8 cellular contexts compared by ENCODE assay signal in the genomic region with DNA sequence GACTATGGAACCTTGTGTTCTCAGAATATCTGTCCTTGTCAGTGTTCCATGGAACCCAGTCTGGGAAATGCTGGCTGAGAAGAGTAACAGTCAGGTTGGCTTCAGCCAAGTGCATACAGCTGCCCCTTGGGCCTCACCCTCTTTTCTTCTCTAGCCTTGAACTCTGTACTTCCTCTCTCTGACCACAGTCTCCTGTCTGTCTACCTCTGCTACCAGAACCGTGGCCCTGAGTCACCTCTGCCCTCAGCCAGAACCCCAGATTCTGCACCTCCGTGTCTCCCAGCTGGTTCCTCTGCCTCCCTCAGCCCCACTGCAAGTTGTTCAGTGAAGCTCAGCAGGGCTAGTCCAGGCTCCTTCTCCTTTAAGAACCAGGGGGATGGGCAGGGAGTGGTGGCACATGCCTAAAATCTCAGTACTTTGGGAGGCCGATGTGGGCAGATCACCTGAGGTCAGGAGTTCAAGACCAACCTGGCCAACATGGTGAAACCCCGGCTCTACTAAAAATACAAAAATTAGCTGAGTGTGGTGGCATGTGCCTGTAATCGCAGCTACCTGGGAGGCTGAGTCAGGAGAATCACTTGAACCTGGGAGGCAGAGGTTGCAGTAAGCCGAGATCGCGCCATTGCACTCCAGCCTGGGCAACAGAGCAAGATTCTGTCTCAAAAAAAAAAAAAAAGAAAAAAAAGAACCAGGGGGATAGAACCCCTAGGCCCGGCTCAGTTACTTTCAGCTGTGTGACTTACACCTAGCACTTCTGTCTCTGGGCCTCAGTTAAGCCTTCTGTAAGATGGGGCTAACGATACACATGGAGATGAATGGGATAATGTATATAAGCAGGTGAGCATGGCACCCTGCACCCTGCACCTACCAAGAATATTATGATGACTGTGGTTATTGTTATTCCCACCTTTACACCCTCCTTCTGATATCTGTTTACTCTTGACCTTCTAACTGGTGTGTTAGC. TPM values are rescaled to one million over a fixed set of nuclear protein-coding genes. Genes with fewer than 3 reads are reported as not detected.
DNase-seq lines count a peak whose midpoint lies in the region; ATAC-seq and TF ChIP-seq lines count a peak whose summit lies in the region.

No MANE protein-coding gene starts in this region.

- POLR2A ChIA-PET in activated CD4-positive, alpha-beta memory T cell treated with anti-CD3 and anti-CD28 coated beads, Interleukin-2, amount 10 ng/mL, durations not matched to agents 7 days and 5 days (lab: Charles Lee), result interaction anchor here (1.0 to 6.6 kb wide), 16 partner anchors 10 to 237 kb away, joined by 3 to 71 read pairs (median 7); partner anchors contain the start of genes BRK1, EMC3, IRAK2 and TATDN2

- CTCF ChIA-PET in Calu3 (lab: Charles Lee), result interaction anchor here (0.6 to 1.2 kb wide), 3 partner anchors 20 to 122 kb away, joined by 3 to 6 read pairs (median 6); no protein-coding TSS in a partner anchor
- CTCF ChIA-PET in activated CD4-positive, alpha-beta memory T cell treated with anti-CD3 and anti-CD28 coated beads, Interleukin-2, amount 10 ng/mL, durations not matched to agents 7 days and 5 days (lab: Charles Lee), result interaction anchor here (0.8 to 2.6 kb wide), 18 partner anchors 11 to 238 kb away, joined by 3 to 13 read pairs (median 4); partner anchors contain the start of genes TATDN2 and VHL

- no peaks in the 10 kb centered on the region for H3K9me3 ChIP-seq in tibial artery

- no peak overlapping the region for H3K27ac ChIP-seq in tibial artery
- no peak overlapping the region for H3K27ac ChIP-seq in coronary artery

- no peaks in the 10 kb centered on the region for H3K9me3 Mint-ChIP-seq in Calu3 (ENCODE audit: low read depth, unreplicated experiment)
- H3K9me3 Mint-ChIP-seq in activated CD4-positive, alpha-beta memory T cell treated with anti-CD3 and anti-CD28 coated beads, Interleukin-2, amount 10 ng/mL, durations not matched to agents 7 days and 5 days, result no peaks in the 10 kb centered on the region

- peaks cover 55% of the 10 kb centered on the region for H3K4me1 Mint-ChIP-seq in Calu3 (ENCODE audit: low read depth, unreplicated experiment)
- H3K4me1 Mint-ChIP-seq in activated CD4-positive, alpha-beta memory T cell treated with anti-CD3 and anti-CD28 coated beads, Interleukin-2, amount 10 ng/mL, durations not matched to agents 7 days and 5 days, result peaks cover 82% of the 10 kb centered on the region

- peaks cover 88% of the 10 kb centered on the region for H3K36me3 Mint-ChIP-seq in Calu3 (ENCODE audit: insufficient read depth, unreplicated experiment)
- H3K36me3 Mint-ChIP-seq in activated CD4-positive, alpha-beta memory T cell treated with anti-CD3 and anti-CD28 coated beads, Interleukin-2, amount 10 ng/mL, durations not matched to agents 7 days and 5 days (ENCODE audit: low read depth), result peaks cover 35% of the 10 kb centered on the region

- no peaks in the 10 kb centered on the region for H3K27me3 Mint-ChIP-seq in Calu3 (ENCODE audit: unreplicated experiment)
- H3K27me3 Mint-ChIP-seq in activated CD4-positive, alpha-beta memory T cell treated with anti-CD3 and anti-CD28 coated beads, Interleukin-2, amount 10 ng/mL, durations not matched to agents 7 days and 5 days, result no peaks in the 10 kb centered on the region

- no TSS peak for BruUV-seq in Calu3 (replicated peaks; lab: Mats Ljungman, UMichigan)

- intact Hi-C loops in Calu3 (cut with micrococcal nuclease; ENCODE audit: unreplicated experiment), result loop anchor here (2.0 to 5.0 kb wide), 3 partner anchors 19 to 55 kb away; no protein-coding TSS in a partner anchor
- intact Hi-C loops in tibial artery (cut with DNase I; ENCODE audit: low total_unique reads), result loop anchor here (2.0 to 10.0 kb wide), 2 partner anchors 59 to 269 kb away; partner anchors contain the start of genes IRAK2 and PRRT3
- intact Hi-C loops in posterior vena cava (cut with DNase I), result loop anchor here (2.0 to 10.0 kb wide), 2 partner anchors 59 to 79 kb away; partner anchors contain the start of genes IRAK2 (in 1 of the 2) and VHL (in 1 of the 2)

- H3K36me3 ChIP-seq in tibial artery, result peaks cover 0 to 56% (median 7%) of the 10 kb centered on the region in 3 donors

- DNase-seq in Calu3 (peak; percentile 18), HT1080 (ENCODE audit: low read depth) (peak; percentile 58), tibial artery (no peak), coronary artery (ENCODE audit: low spot score) (no peak), posterior vena cava (ENCODE audit: low spot score) (no peak)
- peak; percentile 76 for DNase-seq in activated CD4-positive, alpha-beta memory T cell treated with anti-CD3 and anti-CD28 coated beads, Interleukin-2, amount 10 ng/mL, durations not matched to agents 7 days and 5 days
- DNase-seq in stimulated activated CD8-positive, alpha-beta memory T cell treated with anti-CD3 and anti-CD28 coated beads, Interleukin-4, amount 100 ng/mL, for 48 hours, result peak; percentile 59

- peak; percentile 52 for ATAC-seq in GM21381 (IDR thresholded peaks at IDR 0.05; ENCODE audit: unreplicated experiment)

- H3K4me3 ChIP-seq in tibial artery (no peak overlapping the region), coronary artery (no peak overlapping the region)

- TF ChIP-seq CTCF in Calu3 (IDR thresholded peaks at IDR 0.05; ENCODE audit: unreplicated experiment) (no peak), tibial artery (IDR thresholded peaks at IDR 0.05) (no peak), coronary artery (IDR thresholded peaks at IDR 0.05) (no peak)

- peak overlapping the region; percentile 15 for H3K4me3 Mint-ChIP-seq in Calu3 (ENCODE audit: low read depth, unreplicated experiment)
- no peak overlapping the region for H3K4me3 Mint-ChIP-seq in activated CD4-positive, alpha-beta memory T cell treated with anti-CD3 and anti-CD28 coated beads, Interleukin-2, amount 10 ng/mL, durations not matched to agents 7 days and 5 days

- H3K27me3 ChIP-seq in tibial artery, result no peaks in the 10 kb centered on the region

- H3K4me1 ChIP-seq in tibial artery, result peaks cover 0 to 6% (median 3%) of the 10 kb centered on the region in 4 donors

- peak overlapping the region; percentile 84 for H3K27ac Mint-ChIP-seq in Calu3 (ENCODE audit: unreplicated experiment)
- peak overlapping the region; percentile 67 for H3K27ac Mint-ChIP-seq in activated CD4-positive, alpha-beta memory T cell treated with anti-CD3 and anti-CD28 coated beads, Interleukin-2, amount 10 ng/mL, durations not matched to agents 7 days and 5 days

RNA-seq across cellular contexts. Expression of gene TATDN2, which starts 24.3 kb away (rescaled TPM):
- 34.2 and 34.3 TPM in 2 replicates for total RNA-seq in Calu3 (2022)
- total RNA-seq in HT1080 (2014; rRNA removed; shearing (Covaris generic)), result 13.4 and 15.7 TPM in 2 replicates
- polyA plus RNA-seq in HT1080 (2015; cell fraction: cytosol; rRNA removed), result 19.5 and 20.5 TPM in 2 replicates
- polyA plus RNA-seq in HT1080 (2015; cell fraction: nucleus; rRNA removed), result 19.0 and 19.2 TPM in 2 replicates
- total RNA-seq in activated CD4-positive, alpha-beta memory T cell treated with anti-CD3 and anti-CD28 coated beads, Interleukin-2, amount 10 ng/mL, durations not matched to agents 7 days and 5 days, result 10 to 100 TPM; 57.1 to 59.5 TPM
- 10 to 100 TPM; 22.2 to 25.3 TPM for total RNA-seq in posterior vena cava

RNA-seq across cellular contexts. Expression of gene IRAK2, which starts 59.2 kb away (rescaled TPM):
- total RNA-seq in Calu3 (2022) (25.5 and 31.6 TPM in 2 replicates), posterior vena cava (1 to 10 TPM; 2.3 to 4.2 TPM)
- total RNA-seq in HT1080 (2014; rRNA removed; shearing (Covaris generic)), result 7.5 and 9.1 TPM in 2 replicates
- polyA plus RNA-seq in HT1080 (2015; cell fraction: cytosol; rRNA removed), result 10.6 and 11.9 TPM in 2 replicates
- 16.5 and 17.8 TPM in 2 replicates for polyA plus RNA-seq in HT1080 (2015; cell fraction: nucleus; rRNA removed)
- total RNA-seq in activated CD4-positive, alpha-beta memory T cell treated with anti-CD3 and anti-CD28 coated beads, Interleukin-2, amount 10 ng/mL, durations not matched to agents 7 days and 5 days, result 1 to 10 TPM; 5.1 to 5.2 TPM

Comparison
In these comparisons a context has a peak if more than half of its experiments do, and no peak if none do; other contexts are left out.
1. DNase-seq: peak in Calu3 (single experiment), HT1080 (single experiment), activated CD4-positive, alpha-beta memory T cell treated with anti-CD3 and anti-CD28 coated beads, Interleukin-2, amount 10 ng/mL, durations not matched to agents 7 days and 5 days (single experiment) and stimulated activated CD8-positive, alpha-beta memory T cell treated with anti-CD3 and anti-CD28 coated beads, Interleukin-4, amount 100 ng/mL, for 48 hours (single experiment); none in tibial artery (0 of 2), coronary artery (single experiment) and posterior vena cava (single experiment).